Comparison of ENCODE assay signal across 21 cellular contexts in the genomic region with DNA sequence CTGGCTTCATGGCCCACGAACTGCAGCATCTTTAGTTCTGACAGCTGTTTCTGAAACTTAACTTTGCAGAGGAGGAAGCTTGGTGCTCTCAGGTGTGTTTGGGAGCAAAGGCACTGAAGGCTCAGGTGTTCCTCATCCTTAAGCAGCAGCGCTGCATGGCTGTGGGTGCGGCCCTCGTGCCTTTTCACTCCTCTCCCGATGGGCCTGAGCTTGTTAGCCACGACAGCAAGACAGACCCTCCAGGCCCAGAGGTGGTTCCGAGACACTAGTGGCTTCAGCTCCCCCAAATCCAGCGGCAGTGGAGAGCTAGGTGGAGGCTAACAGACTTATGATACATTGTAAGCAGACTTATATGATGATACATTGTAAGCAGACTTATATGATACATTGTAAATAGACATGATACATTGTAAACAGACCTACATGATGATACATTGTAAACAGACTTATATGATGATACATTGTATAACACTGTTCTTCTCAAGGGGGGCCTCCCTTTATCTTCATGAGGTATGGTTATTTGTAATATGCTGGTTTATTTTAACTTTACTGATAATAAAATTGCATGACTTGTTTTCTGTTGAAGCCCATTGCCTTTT.
"Had no signal": no experiment of that assay in that cellular context is flagged by ENCODE, and none has a peak within 500 bp of the region (broad histone marks: within the 10 kb centered on the region; RNA-seq: fewer than 3 reads in every experiment).

No MANE protein-coding gene starts in this region.

- H3K4me3 ChIP-seq: adrenal gland, esophagus muscularis mucosa, gastroesophageal sphincter, heart right ventricle, prostate gland, right atrium auricular region, thoracic aorta, upper lobe of right lung had no signal

- ATAC-seq: activated CD4-positive, alpha-beta T cell treated with anti-CD3 and anti-CD28 coated beads for 36 hours; activated CD8-positive, alpha-beta memory T cell treated with anti-CD3 and anti-CD28 coated beads, Interleukin-2, amount 10 ng/mL, durations not matched to agents 7 days and 5 days; activated naive CD4-positive, alpha-beta T cell treated with anti-CD3 and anti-CD28 coated beads, Interleukin-2, amount 50 U/mL, for 72 hours; activated T-helper 17 cell treated with anti-CD3 and anti-CD28 coated beads, Interleukin-2, amount 50 U/mL, for 72 hours; gastroesophageal sphincter; upper lobe of right lung had no signal

- H3K27me3 Mint-ChIP-seq: activated CD4-positive, alpha-beta memory T cell treated with anti-CD3 and anti-CD28 coated beads, Interleukin-2, amount 10 ng/mL, durations not matched to agents 7 days and 5 days; activated CD4-positive, alpha-beta T cell treated with anti-CD3 and anti-CD28 coated beads for 36 hours; activated CD8-positive, alpha-beta memory T cell treated with anti-CD3 and anti-CD28 coated beads, Interleukin-2, amount 10 ng/mL, durations not matched to agents 7 days and 5 days; activated T-helper 17 cell treated with anti-CD3 and anti-CD28 coated beads, Interleukin-2, amount 50 U/mL, for 72 hours; dendritic cell treated with granulocyte-macrophage colony-stimulating factor and Interleukin-4, amounts not matched to agents 40 ng/mL and 50 ng/mL, for 4 days; memory B cell; naive B cell had no signal

- H3K27me3 ChIP-seq: adrenal gland, esophagus muscularis mucosa, gastroesophageal sphincter, heart right ventricle, right atrium auricular region, upper lobe of right lung had no signal

- H3K4me3 Mint-ChIP-seq: activated CD4-positive, alpha-beta memory T cell treated with anti-CD3 and anti-CD28 coated beads, Interleukin-2, amount 10 ng/mL, durations not matched to agents 7 days and 5 days; activated CD4-positive, alpha-beta T cell treated with anti-CD3 and anti-CD28 coated beads for 36 hours; activated CD8-positive, alpha-beta memory T cell treated with anti-CD3 and anti-CD28 coated beads, Interleukin-2, amount 10 ng/mL, durations not matched to agents 7 days and 5 days; activated T-helper 17 cell treated with anti-CD3 and anti-CD28 coated beads, Interleukin-2, amount 50 U/mL, for 72 hours; dendritic cell treated with granulocyte-macrophage colony-stimulating factor and Interleukin-4, amounts not matched to agents 40 ng/mL and 50 ng/mL, for 4 days; memory B cell; naive B cell; neural crest cell had no signal

- H3K9me3 Mint-ChIP-seq: activated CD4-positive, alpha-beta memory T cell treated with anti-CD3 and anti-CD28 coated beads, Interleukin-2, amount 10 ng/mL, durations not matched to agents 7 days and 5 days; activated naive CD4-positive, alpha-beta T cell treated with anti-CD3 and anti-CD28 coated beads, Interleukin-2, amount 50 U/mL, for 72 hours; activated T-helper 17 cell treated with anti-CD3 and anti-CD28 coated beads, Interleukin-2, amount 50 U/mL, for 72 hours; dendritic cell treated with granulocyte-macrophage colony-stimulating factor and Interleukin-4, amounts not matched to agents 40 ng/mL and 50 ng/mL, for 4 days; memory B cell; naive B cell; neural crest cell had no signal

- H3K4me1 ChIP-seq: adrenal gland, prostate gland, upper lobe of right lung had no signal

- H3K27ac Mint-ChIP-seq: activated CD4-positive, alpha-beta memory T cell treated with anti-CD3 and anti-CD28 coated beads, Interleukin-2, amount 10 ng/mL, durations not matched to agents 7 days and 5 days; activated CD4-positive, alpha-beta T cell treated with anti-CD3 and anti-CD28 coated beads for 36 hours; activated naive CD4-positive, alpha-beta T cell treated with anti-CD3 and anti-CD28 coated beads, Interleukin-2, amount 50 U/mL, for 72 hours; activated T-helper 17 cell treated with anti-CD3 and anti-CD28 coated beads, Interleukin-2, amount 50 U/mL, for 72 hours; dendritic cell treated with granulocyte-macrophage colony-stimulating factor and Interleukin-4, amounts not matched to agents 40 ng/mL and 50 ng/mL, for 4 days; memory B cell had no signal

- DNase-seq: activated CD4-positive, alpha-beta memory T cell treated with anti-CD3 and anti-CD28 coated beads, Interleukin-2, amount 10 ng/mL, durations not matched to agents 7 days and 5 days; activated CD4-positive, alpha-beta T cell treated with anti-CD3 and anti-CD28 coated beads for 36 hours; activated CD8-positive, alpha-beta memory T cell treated with anti-CD3 and anti-CD28 coated beads, Interleukin-2, amount 10 ng/mL, durations not matched to agents 7 days and 5 days; adrenal gland; effector memory CD4-positive, alpha-beta T cell; heart right ventricle; naive B cell; small intestine; stimulated activated CD4-positive, alpha-beta T cell treated with anti-CD3 and anti-CD28 coated beads, Interleukin-4, amount 100 ng/mL, for 1 hour; upper lobe of right lung; WERI-Rb-1 had no signal

- H3K27ac ChIP-seq: adrenal gland, gastroesophageal sphincter, heart right ventricle, prostate gland, right atrium auricular region, thoracic aorta, upper lobe of right lung, WERI-Rb-1 had no signal

- H3K4me1 Mint-ChIP-seq: memory B cell had no signal

- H3K9me3 ChIP-seq: adrenal gland, esophagus muscularis mucosa, gastroesophageal sphincter, heart right ventricle, prostate gland, right atrium auricular region, thoracic aorta, upper lobe of right lung had no signal

- H3K36me3 ChIP-seq: adrenal gland, prostate gland, right atrium auricular region, upper lobe of right lung, WERI-Rb-1 had no signal
